ENCODE assay signal across 13 cellular contexts in the genomic region with DNA sequence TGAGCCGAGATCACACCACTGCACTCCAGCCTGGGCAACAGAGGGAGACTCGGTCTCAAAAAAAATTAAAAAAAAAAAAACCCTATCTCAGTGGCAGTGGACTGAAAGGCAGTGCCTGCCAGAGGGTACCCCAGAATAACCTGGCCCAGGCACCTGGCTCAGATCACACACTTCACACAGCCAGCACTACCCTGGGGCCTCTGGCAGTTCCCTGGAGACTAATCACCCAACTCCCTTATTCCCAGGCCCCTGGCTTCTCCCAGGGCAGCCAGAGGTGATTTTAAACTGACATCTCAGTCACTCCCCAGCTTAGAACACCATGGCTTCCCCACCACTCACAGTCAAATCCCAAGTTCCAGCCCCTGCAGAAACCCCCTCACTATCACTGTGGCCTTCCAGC. TPM values are rescaled to one million over a fixed set of nuclear protein-coding genes. Genes with fewer than 3 reads are reported as not detected.
DNase-seq lines count a peak whose midpoint lies in the region; ATAC-seq, FAIRE-seq and TF ChIP-seq lines count a peak whose summit lies in the region.
"Had no signal": no experiment of that assay in that cellular context is flagged by ENCODE, and none has a peak within 500 bp of the region (broad histone marks: within the 10 kb centered on the region; RNA-seq: fewer than 3 reads in every experiment).

No MANE protein-coding gene starts in this region.

- H3K27ac ChIP-seq in 22Rv1: peak overlapping the region; percentile 86
- 0 out of 2 replicates have a peak overlapping the region, but pooled peaks have one; percentile 25 for H3K27ac ChIP-seq in DND-41 (ENCODE audit: low read length)
- peak overlapping the region; percentile 91 for H3K27ac ChIP-seq in VCaP

- H3K27me3 Mint-ChIP-seq in glutamatergic neuron (ENCODE audit: unreplicated experiment): peaks cover 29% of the 10 kb centered on the region

- peaks cover 21% of the 10 kb centered on the region for H4K20me1 ChIP-seq in DND-41 (ENCODE audit: insufficient read depth, low read length)

- peaks cover 58% of the 10 kb centered on the region for H3K79me2 ChIP-seq in DND-41 (ENCODE audit: insufficient read depth, low read length)

- H3K4me3 ChIP-seq in DND-41 (ENCODE audit: low read depth in 1 of 2, low read length in 2 of 2): 0 out of 4 replicates have a peak overlapping the region, but pooled peaks of 1 of the 2 experiments have one; percentile 39

- peak overlapping the region; percentile 91 for H3K27ac Mint-ChIP-seq in glutamatergic neuron (ENCODE audit: unreplicated experiment)

- TF ChIP-seq CTCF in 22Rv1 (IDR thresholded peaks at IDR 0.05): no peak
- TF ChIP-seq CTCF in DND-41 (IDR thresholded peaks at IDR 0.05; ENCODE audit: borderline replicate concordance, extremely low read depth, low read length, poor library complexity, severe bottlenecking): no peak
- TF ChIP-seq CTCF in VCaP (conservative IDR thresholded peaks at IDR 0.05): no peak
- no peak for TF ChIP-seq CTCF in glutamatergic neuron (IDR thresholded peaks at IDR 0.05; ENCODE audit: partially characterized antibody, unreplicated experiment)

- H3K36me3 Mint-ChIP-seq in glutamatergic neuron (ENCODE audit: unreplicated experiment): no peaks in the 10 kb centered on the region

- peaks cover 58% of the 10 kb centered on the region for H3K4me1 ChIP-seq in DND-41 (ENCODE audit: insufficient read depth, low read length)
- H3K4me1 ChIP-seq: BE2C had no signal

- FAIRE-seq in RCC 7860 (lab: Jason Lieb, UNC): no peak

- H3K4me1 Mint-ChIP-seq in glutamatergic neuron (ENCODE audit: low read depth, unreplicated experiment): peaks cover 16% of the 10 kb centered on the region

- no peak overlapping the region for H2AFZ ChIP-seq in DND-41 (ENCODE audit: low read depth, low read length)

- DNase-seq in DND-41 (no peak), glutamatergic neuron (no peak), NCI-H524 (lab: John Stamatoyannopoulos, UW) (no peak), RCC 7860 (ENCODE audit: low spot score) (no peak), HPDE6-E6E7 (ENCODE audit: extremely low spot score) (no peak)
- DNase-seq in stimulated activated naive CD4-positive, alpha-beta T cell (lab: John Stamatoyannopoulos, UW): no peak
- DNase-seq: anterior cingulate cortex, BE2C, left ventricle myocardium inferior, NCI-H1092 treated with DMSO at 0.1 percent for 48 hours, SHP77 treated with DMSO at 0.1 percent for 48 hours had no signal

- ATAC-seq in DND-41 (ENCODE audit: insufficient read depth, low read depth): no peak

- H3K4me3 Mint-ChIP-seq in glutamatergic neuron (ENCODE audit: unreplicated experiment): peak overlapping the region; percentile 82

- H3K9me3 ChIP-seq in DND-41 (ENCODE audit: insufficient read depth, low read length, severe bottlenecking): no peaks in the 10 kb centered on the region
- H3K9me3 ChIP-seq: BE2C, left ventricle myocardium inferior had no signal

- peak overlapping the region; percentile 98 for H3K4me2 ChIP-seq in DND-41 (ENCODE audit: insufficient read depth, low read length)

- H3K27me3 ChIP-seq in DND-41 (ENCODE audit: insufficient read depth, low read length, poor library complexity): no peaks in the 10 kb centered on the region
- H3K27me3 ChIP-seq: BE2C had no signal

- H3K9ac ChIP-seq in DND-41 (ENCODE audit: low read depth, low read length): peak overlapping the region; percentile 79

- H3K36me3 ChIP-seq in DND-41 (ENCODE audit: insufficient read depth, low read length): peaks cover 29% of the 10 kb centered on the region

- peaks cover 16% of the 10 kb centered on the region for H3K9me3 Mint-ChIP-seq in glutamatergic neuron (ENCODE audit: unreplicated experiment)

RNA-seq across cellular contexts. Expression of a gene that starts 3.5 kb away (rescaled TPM):
- 7.4 TPM for total RNA-seq in glutamatergic neuron (ENCODE audit: unreplicated experiment)

RNA-seq across cellular contexts. Expression of a gene that starts 4.4 kb away (rescaled TPM):
- total RNA-seq in glutamatergic neuron (ENCODE audit: unreplicated experiment): 27.2 TPM

RNA-seq across cellular contexts. Expression of a gene that starts 28.6 kb away (rescaled TPM):
- total RNA-seq in glutamatergic neuron (ENCODE audit: unreplicated experiment): 361 TPM

RNA-seq across cellular contexts. Expression of a gene that starts 39.1 kb away (rescaled TPM):
- 11.9 TPM for total RNA-seq in glutamatergic neuron (ENCODE audit: unreplicated experiment)

RNA-seq across cellular contexts. Expression of a gene that starts 39.6 kb away (rescaled TPM):
- 108 TPM for total RNA-seq in glutamatergic neuron (ENCODE audit: unreplicated experiment)

Comparison
In these comparisons a context has a peak if more than half of its experiments do, and no peak if none do; other contexts are left out.
1. H3K27ac ChIP-seq: peak in every context shown above with its lines; median percentile 91 in VCaP; 86 in 22Rv1; 25 in DND-41.